In the genomic region with DNA sequence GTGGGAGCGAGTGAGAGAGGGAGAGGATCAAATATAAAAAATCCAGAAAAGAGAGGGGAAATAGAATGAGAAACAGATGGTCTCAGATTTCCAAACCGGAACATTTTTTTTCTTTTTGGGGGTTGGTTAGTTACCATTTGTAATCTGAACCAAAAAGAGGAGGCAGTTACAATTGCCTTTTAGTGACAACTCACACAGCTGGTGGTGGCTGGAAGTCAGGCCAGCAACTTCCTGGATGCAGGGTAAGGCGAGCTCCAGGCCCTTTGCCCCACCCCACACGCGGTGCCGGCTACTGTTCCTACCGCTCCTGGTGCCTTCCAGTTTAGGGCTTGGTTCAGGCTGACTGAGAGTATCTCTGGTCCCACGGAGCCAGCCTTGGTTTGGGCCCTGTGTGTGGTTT, we compare ENCODE assay signal across 12 cellular contexts. TPM values are rescaled to one million over a fixed set of nuclear protein-coding genes. Genes with fewer than 3 reads are reported as not detected.
DNase-seq lines count a peak whose midpoint lies in the region; ATAC-seq and TF ChIP-seq lines count a peak whose summit lies in the region.
"Had no signal": no experiment of that assay in that cellular context is flagged by ENCODE, and none has a peak within 500 bp of the region (broad histone marks: within the 10 kb centered on the region; RNA-seq: fewer than 3 reads in every experiment).

No MANE protein-coding gene starts in this region.

- H3K27ac Mint-ChIP-seq in activated naive CD4-positive, alpha-beta T cell treated with anti-CD3 and anti-CD28 coated beads for 36 hours: no peak overlapping the region
- H3K27ac Mint-ChIP-seq: activated naive CD8-positive, alpha-beta T cell treated with anti-CD3 and anti-CD28 coated beads, Interleukin-2, amount 10 ng/mL, durations not matched to agents 7 days and 5 days; IgD-negative memory B cell had no signal

- no peaks in the 10 kb centered on the region for H3K36me3 Mint-ChIP-seq in activated naive CD4-positive, alpha-beta T cell treated with anti-CD3 and anti-CD28 coated beads for 36 hours (ENCODE audit: low read depth)
- H3K36me3 Mint-ChIP-seq: activated naive CD8-positive, alpha-beta T cell treated with anti-CD3 and anti-CD28 coated beads, Interleukin-2, amount 10 ng/mL, durations not matched to agents 7 days and 5 days; IgD-negative memory B cell had no signal

- no peak overlapping the region for H3K4me3 Mint-ChIP-seq in activated naive CD4-positive, alpha-beta T cell treated with anti-CD3 and anti-CD28 coated beads for 36 hours
- H3K4me3 Mint-ChIP-seq: activated naive CD8-positive, alpha-beta T cell treated with anti-CD3 and anti-CD28 coated beads, Interleukin-2, amount 10 ng/mL, durations not matched to agents 7 days and 5 days; IgD-negative memory B cell had no signal

- H3K27ac ChIP-seq in fibroblast of lung (ENCODE audit: insufficient read depth, low read length): peak overlapping the region; percentile 54
- no peak overlapping the region for H3K27ac ChIP-seq in smooth muscle cell (ENCODE audit: low read depth)
- no peak overlapping the region for H3K27ac ChIP-seq in coronary artery

- no peaks in the 10 kb centered on the region for H3K4me1 ChIP-seq in fibroblast of lung (ENCODE audit: control insufficient read depth, extremely low read depth, insufficient read depth, low read length)
- H3K4me1 ChIP-seq in smooth muscle cell (ENCODE audit: low read depth): peaks cover 3% of the 10 kb centered on the region

- peaks cover 13% of the 10 kb centered on the region for H3K4me1 Mint-ChIP-seq in activated naive CD4-positive, alpha-beta T cell treated with anti-CD3 and anti-CD28 coated beads for 36 hours (ENCODE audit: low read depth)

- CTCF ChIA-PET in activated naive CD4-positive, alpha-beta T cell treated with anti-CD3 and anti-CD28 coated beads for 36 hours (lab: Charles Lee): interaction anchor here (0.9 to 15.5 kb wide), 8 partner anchors 93 to 219 kb away, joined by 3 to 252 read pairs (median 3); no protein-coding TSS in a partner anchor

- intact Hi-C loops in activated naive CD4-positive, alpha-beta T cell treated with anti-CD3 and anti-CD28 coated beads for 36 hours (cut with micrococcal nuclease): no loop called here

- no peaks in the 10 kb centered on the region for H3K9me3 ChIP-seq in fibroblast of lung (ENCODE audit: control insufficient read depth, insufficient read depth, low read depth, low read length)
- no peaks in the 10 kb centered on the region for H3K9me3 ChIP-seq in smooth muscle cell (replicated peaks; ENCODE audit: low read depth)

- no peaks in the 10 kb centered on the region for H3F3A ChIP-seq in smooth muscle cell (ENCODE audit: low read depth)

- H3K4me3 ChIP-seq in fibroblast of lung (replicated peaks in 1 of 4; ENCODE audit: control extremely low read depth in 1 of 4, insufficient read depth in 1 of 4, low read depth in 3 of 4, low read length in 4 of 4) (no peak overlapping the region), smooth muscle cell (no peak overlapping the region), coronary artery (no peak overlapping the region)

- H3K79me2 ChIP-seq in fibroblast of lung (ENCODE audit: control insufficient read depth, insufficient read depth, low read length) (no peaks in the 10 kb centered on the region), smooth muscle cell (ENCODE audit: low read depth) (no peaks in the 10 kb centered on the region)

- no peaks in the 10 kb centered on the region for H3K27me3 ChIP-seq in fibroblast of lung (ENCODE audit: control insufficient read depth, insufficient read depth, low read length)
- H3K27me3 ChIP-seq in smooth muscle cell (ENCODE audit: low read depth): no peaks in the 10 kb centered on the region

- WGBS in smooth muscle cell (ENCODE audit: low lambda C conversion rate): 40% methylated on average over 8 of the region's 8 CpGs

- no peaks in the 10 kb centered on the region for H3K9me3 Mint-ChIP-seq in activated naive CD4-positive, alpha-beta T cell treated with anti-CD3 and anti-CD28 coated beads for 36 hours
- H3K9me3 Mint-ChIP-seq: activated naive CD8-positive, alpha-beta T cell treated with anti-CD3 and anti-CD28 coated beads, Interleukin-2, amount 10 ng/mL, durations not matched to agents 7 days and 5 days; IgD-negative memory B cell had no signal

- no peak overlapping the region for H3K9ac ChIP-seq in fibroblast of lung (ENCODE audit: insufficient read depth, low read length)
- no peak overlapping the region for H3K9ac ChIP-seq in smooth muscle cell (ENCODE audit: low read depth)

- peak overlapping the region; percentile 75 for H2AFZ ChIP-seq in fibroblast of lung (ENCODE audit: low read length)
- peak overlapping the region; percentile 80 for H2AFZ ChIP-seq in smooth muscle cell (ENCODE audit: low read depth)

- DNase-seq in NCI-H1092 treated with DMSO at 0.1 percent for 48 hours (lab: John Stamatoyannopoulos, UW) (peak; percentile 23), NCI-H1092 (lab: John Stamatoyannopoulos, UW) (no peak), NCI-H2171 treated with DMSO at 0.1 percent for 48 hours (lab: John Stamatoyannopoulos, UW) (peak; percentile 75), fibroblast of lung (ENCODE audit: low read depth in 2 of 2) (peak; percentile 54 to 75), smooth muscle cell (lab: John Stamatoyannopoulos, UW; ENCODE audit: unreplicated experiment) (no peak), coronary artery (ENCODE audit: low spot score) (no peak)
- no peak for DNase-seq in activated naive CD4-positive, alpha-beta T cell treated with anti-CD3 and anti-CD28 coated beads for 36 hours
- DNase-seq: activated CD4-positive, alpha-beta T cell treated with anti-CD3 and anti-CD28 coated beads for 4 hours; activated naive CD8-positive, alpha-beta T cell treated with anti-CD3 and anti-CD28 coated beads, Interleukin-2, amount 10 ng/mL, durations not matched to agents 7 days and 5 days; mammary epithelial cell had no signal

- H3K36me3 ChIP-seq in fibroblast of lung (ENCODE audit: control insufficient read depth, insufficient read depth, low read length): no peaks in the 10 kb centered on the region
- no peaks in the 10 kb centered on the region for H3K36me3 ChIP-seq in smooth muscle cell (ENCODE audit: low read depth)

- H3K27me3 Mint-ChIP-seq in activated naive CD4-positive, alpha-beta T cell treated with anti-CD3 and anti-CD28 coated beads for 36 hours (ENCODE audit: low read depth): no peaks in the 10 kb centered on the region
- H3K27me3 Mint-ChIP-seq: activated naive CD8-positive, alpha-beta T cell treated with anti-CD3 and anti-CD28 coated beads, Interleukin-2, amount 10 ng/mL, durations not matched to agents 7 days and 5 days had no signal

- H3K4me2 ChIP-seq in fibroblast of lung (ENCODE audit: extremely low read depth, insufficient read depth, low read length) (peak overlapping the region; percentile 62), smooth muscle cell (peak overlapping the region; percentile 35)

- TF ChIP-seq CTCF in fibroblast of lung (conservative IDR thresholded peaks at IDR 0.05 in 1 of 2, IDR thresholded peaks at IDR 0.05 in 1 of 2; ENCODE audit: low read depth in 1 of 2, low read length in 2 of 2): no peak
- no peak for TF ChIP-seq CTCF in smooth muscle cell (IDR thresholded peaks at IDR 0.05; ENCODE audit: borderline replicate concordance, insufficient read depth, poor library complexity, severe bottlenecking)
- TF ChIP-seq CTCF in coronary artery (IDR thresholded peaks at IDR 0.05): no peak

- no peak for ATAC-seq in HG03139 (IDR thresholded peaks at IDR 0.05; ENCODE audit: unreplicated experiment)

- H4K20me1 ChIP-seq in fibroblast of lung (ENCODE audit: control insufficient read depth, extremely low read depth, insufficient read depth, low read length) (no peaks in the 10 kb centered on the region), smooth muscle cell (ENCODE audit: low read depth) (no peaks in the 10 kb centered on the region)

RNA-seq across cellular contexts. Expression of a gene that starts 21.0 kb away (rescaled TPM):
- total RNA-seq in fibroblast of lung (22.9 and 44.4 TPM in 2 replicates), smooth muscle cell (30.5 and 34.1 TPM in 2 replicates)
- polyA plus RNA-seq in fibroblast of lung (13.1 and 38.0 TPM in 2 replicates), smooth muscle cell (15.8 and 23.1 TPM in 2 replicates)
- 8.8 and 20.3 TPM in 2 replicates for polyA plus RNA-seq in fibroblast of lung (2012)
- polyA minus RNA-seq in fibroblast of lung (ENCODE audit: low replicate concordance): 38.6 and 128 TPM in 2 replicates
- total RNA-seq in activated naive CD4-positive, alpha-beta T cell treated with anti-CD3 and anti-CD28 coated beads for 36 hours: 10 to 100 TPM; 17.9 to 21.1 TPM

Comparison
In these comparisons a context has a peak if more than half of its experiments do, and no peak if none do; other contexts are left out.
1. DNase-seq: peak in NCI-H1092 treated with DMSO at 0.1 percent for 48 hours (single experiment), NCI-H2171 treated with DMSO at 0.1 percent for 48 hours (single experiment) and fibroblast of lung (2 of 2); none in NCI-H1092 (single experiment), smooth muscle cell (single experiment), coronary artery (single experiment) and activated naive CD4-positive, alpha-beta T cell treated with anti-CD3 and anti-CD28 coated beads for 36 hours (single experiment).